Comparison of ENCODE assay signal across 9 cellular contexts in the genomic region with DNA sequence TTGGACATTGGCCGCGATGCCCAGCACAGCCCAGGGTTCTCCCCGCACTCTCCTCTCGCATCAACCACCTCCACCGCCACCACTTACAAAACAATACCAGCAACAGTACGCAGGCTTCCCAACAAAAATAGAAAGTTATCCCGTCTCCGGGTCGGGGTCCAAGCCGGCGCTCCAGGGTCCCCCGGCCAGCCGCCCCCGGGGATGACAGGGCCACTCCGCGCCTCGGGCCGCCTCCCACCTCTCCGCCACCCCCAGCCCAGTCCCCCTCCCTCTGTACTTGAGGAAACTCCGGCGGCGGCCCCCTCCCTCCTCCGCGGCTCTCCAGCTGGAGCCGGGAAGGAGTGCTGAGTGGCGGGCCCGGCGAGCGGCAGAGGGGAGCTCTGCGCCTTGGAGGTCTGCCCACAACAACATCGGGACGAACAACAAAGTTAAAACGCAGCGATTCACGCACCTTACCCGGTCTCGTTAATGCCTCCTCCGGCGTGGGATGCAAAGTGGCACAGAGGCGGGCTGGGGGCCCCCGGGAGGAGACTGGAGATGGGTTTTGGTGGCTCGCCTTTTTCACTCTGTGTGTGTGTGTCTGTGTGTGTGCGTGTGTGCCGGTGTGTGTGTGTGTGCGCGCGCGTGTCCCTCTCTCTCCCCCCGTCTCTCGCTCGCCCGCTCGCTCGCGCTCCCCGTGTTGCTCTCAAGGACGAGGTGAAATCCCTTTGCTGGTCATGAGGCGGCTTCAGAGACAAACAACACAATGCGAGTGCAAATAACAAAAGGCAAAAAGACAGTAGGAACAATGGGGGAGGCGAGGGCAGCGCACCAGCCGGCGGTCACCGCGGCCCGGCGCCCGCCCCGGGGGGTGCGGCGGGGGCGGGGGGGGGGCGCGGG.
DNase-seq lines count a peak whose midpoint lies in the region; ATAC-seq, FAIRE-seq and TF ChIP-seq lines count a peak whose summit lies in the region.
"Had no signal": no experiment of that assay in that cellular context is flagged by ENCODE, and none has a peak within 500 bp of the region (broad histone marks: within the 10 kb centered on the region; RNA-seq: fewer than 3 reads in every experiment).

No MANE protein-coding gene starts in this region.

- no peaks in the 10 kb centered on the region for H4K20me1 ChIP-seq in neural cell (ENCODE audit: insufficient read depth)

- no peaks in the 10 kb centered on the region for H3K36me3 Mint-ChIP-seq in activated CD8-positive, alpha-beta memory T cell treated with anti-CD3 and anti-CD28 coated beads, Interleukin-2, amount 10 ng/mL, durations not matched to agents 7 days and 5 days

- peak overlapping the region; percentile 49 for H3K27ac Mint-ChIP-seq in activated CD8-positive, alpha-beta memory T cell treated with anti-CD3 and anti-CD28 coated beads, Interleukin-2, amount 10 ng/mL, durations not matched to agents 7 days and 5 days

- H3K4me3 ChIP-seq in MG63 (peak overlapping the region; percentile 66), neural cell (ENCODE audit: low read length) (peak overlapping the region; percentile 83)

- peak overlapping the region; percentile 77 for H3K4me3 Mint-ChIP-seq in activated CD8-positive, alpha-beta memory T cell treated with anti-CD3 and anti-CD28 coated beads, Interleukin-2, amount 10 ng/mL, durations not matched to agents 7 days and 5 days

- H3K9ac ChIP-seq in neural cell (ENCODE audit: low read length), result peak overlapping the region; percentile 64

- H3K27me3 ChIP-seq in MG63, result no peaks in the 10 kb centered on the region
- peaks cover 25% of the 10 kb centered on the region for H3K27me3 ChIP-seq in neural cell (ENCODE audit: insufficient read depth, low read depth, low read length)

- FAIRE-seq in frontal cortex (lab: Jason Lieb, UNC), result no peak
- FAIRE-seq: colon had no signal

- peak overlapping the region; percentile 31 for H3K4me2 ChIP-seq in neural cell (ENCODE audit: low read length)

- peaks cover 11% of the 10 kb centered on the region for H3K4me1 Mint-ChIP-seq in activated CD8-positive, alpha-beta memory T cell treated with anti-CD3 and anti-CD28 coated beads, Interleukin-2, amount 10 ng/mL, durations not matched to agents 7 days and 5 days

- peak; percentile 54 for DNase-seq in NCI-H1436 (lab: John Stamatoyannopoulos, UW)
- no peak for DNase-seq in NCI-H1436 treated with DMSO at 0.1 percent for 48 hours (lab: John Stamatoyannopoulos, UW)
- peak; percentile 65 for DNase-seq in MG63
- no peak for DNase-seq in activated CD8-positive, alpha-beta memory T cell treated with anti-CD3 and anti-CD28 coated beads, Interleukin-2, amount 10 ng/mL, durations not matched to agents 7 days and 5 days
- peak; percentile 61 to 66 for DNase-seq in frontal cortex (ENCODE audit: low spot score in 2 of 2)

- TF ChIP-seq CTCF in neural cell (IDR thresholded peaks at IDR 0.05; ENCODE audit: poor library complexity, severe bottlenecking), result no peak

- peak overlapping the region; percentile 59 for H2AFZ ChIP-seq in neural cell (ENCODE audit: low read depth, low read length)

- no peaks in the 10 kb centered on the region for H3K9me2 ChIP-seq in neural cell (ENCODE audit: insufficient read depth, low read length)

- peaks cover 5% of the 10 kb centered on the region for H3F3A ChIP-seq in neural cell (ENCODE audit: insufficient read depth, low read length, poor library complexity, severe bottlenecking)

- no peak overlapping the region for H3K27ac ChIP-seq in neural cell (ENCODE audit: low read length)

- H3K9me3 Mint-ChIP-seq in activated CD8-positive, alpha-beta memory T cell treated with anti-CD3 and anti-CD28 coated beads, Interleukin-2, amount 10 ng/mL, durations not matched to agents 7 days and 5 days (ENCODE audit: low read depth), result no peaks in the 10 kb centered on the region

- peaks cover 30% of the 10 kb centered on the region for H3K79me2 ChIP-seq in neural cell (replicated peaks; ENCODE audit: insufficient read depth, low read length)

- H3K36me3 ChIP-seq in MG63 (no peaks in the 10 kb centered on the region), neural cell (ENCODE audit: insufficient read depth, low read length) (no peaks in the 10 kb centered on the region)

- CTCF ChIA-PET in activated CD8-positive, alpha-beta memory T cell treated with anti-CD3 and anti-CD28 coated beads, Interleukin-2, amount 10 ng/mL, durations not matched to agents 7 days and 5 days (lab: Charles Lee), result no interaction called here

- no peaks in the 10 kb centered on the region for H3K9me3 ChIP-seq in MG63
- H3K9me3 ChIP-seq in neural cell (ENCODE audit: low read length), result no peaks in the 10 kb centered on the region

- peak; percentile 44 for TF ChIP-seq RAD21 in neural cell (conservative IDR thresholded peaks at IDR 0.05)

- peak; percentile 50 for ATAC-seq in activated CD8-positive, alpha-beta memory T cell treated with anti-CD3 and anti-CD28 coated beads, Interleukin-2, amount 10 ng/mL, durations not matched to agents 7 days and 5 days
- ATAC-seq in GM18858 (IDR thresholded peaks at IDR 0.05; ENCODE audit: unreplicated experiment) (no peak), GM18498 (IDR thresholded peaks at IDR 0.05; ENCODE audit: unreplicated experiment) (no peak)

- peaks cover 74% of the 10 kb centered on the region for H3K27me3 Mint-ChIP-seq in activated CD8-positive, alpha-beta memory T cell treated with anti-CD3 and anti-CD28 coated beads, Interleukin-2, amount 10 ng/mL, durations not matched to agents 7 days and 5 days

- TF ChIP-seq EP300 in neural cell (conservative IDR thresholded peaks at IDR 0.05; ENCODE audit: poor library complexity, severe bottlenecking), result no peak

TF ChIP-seq in neural cell, 6 proteins besides CTCF, POLR2A, EP300 and RAD21:
- no peak for TF ChIP-seq EZH2 (IDR thresholded peaks at IDR 0.05; ENCODE audit: borderline replicate concordance, insufficient read depth, low read length, poor library complexity, severe bottlenecking)
- TF ChIP-seq REST (IDR thresholded peaks at IDR 0.05; ENCODE audit: borderline replicate concordance), result no peak
- peak; percentile 45 for TF ChIP-seq MXI1 (conservative IDR thresholded peaks at IDR 0.05; ENCODE audit: poor library complexity, severe bottlenecking)
- TF ChIP-seq POLR2AphosphoS5 (IDR thresholded peaks at IDR 0.05), result peak; percentile 10
- TF ChIP-seq TAF1 (IDR thresholded peaks at IDR 0.05; ENCODE audit: low read depth), result no peak
- TF ChIP-seq SMC3 (conservative IDR thresholded peaks at IDR 0.05; ENCODE audit: poor library complexity), result peak; percentile 41
TF ChIP-seq in neural cell: peak in this region for 3.

Comparison
In these comparisons a context has a peak if more than half of its experiments do, and no peak if none do; other contexts are left out.
1. DNase-seq: peak in NCI-H1436 (single experiment), MG63 (single experiment) and frontal cortex (2 of 2); none in NCI-H1436 treated with DMSO at 0.1 percent for 48 hours (single experiment) and activated CD8-positive, alpha-beta memory T cell treated with anti-CD3 and anti-CD28 coated beads, Interleukin-2, amount 10 ng/mL, durations not matched to agents 7 days and 5 days (single experiment).